ENCODE assay signal across 7 cellular contexts in the genomic region with DNA sequence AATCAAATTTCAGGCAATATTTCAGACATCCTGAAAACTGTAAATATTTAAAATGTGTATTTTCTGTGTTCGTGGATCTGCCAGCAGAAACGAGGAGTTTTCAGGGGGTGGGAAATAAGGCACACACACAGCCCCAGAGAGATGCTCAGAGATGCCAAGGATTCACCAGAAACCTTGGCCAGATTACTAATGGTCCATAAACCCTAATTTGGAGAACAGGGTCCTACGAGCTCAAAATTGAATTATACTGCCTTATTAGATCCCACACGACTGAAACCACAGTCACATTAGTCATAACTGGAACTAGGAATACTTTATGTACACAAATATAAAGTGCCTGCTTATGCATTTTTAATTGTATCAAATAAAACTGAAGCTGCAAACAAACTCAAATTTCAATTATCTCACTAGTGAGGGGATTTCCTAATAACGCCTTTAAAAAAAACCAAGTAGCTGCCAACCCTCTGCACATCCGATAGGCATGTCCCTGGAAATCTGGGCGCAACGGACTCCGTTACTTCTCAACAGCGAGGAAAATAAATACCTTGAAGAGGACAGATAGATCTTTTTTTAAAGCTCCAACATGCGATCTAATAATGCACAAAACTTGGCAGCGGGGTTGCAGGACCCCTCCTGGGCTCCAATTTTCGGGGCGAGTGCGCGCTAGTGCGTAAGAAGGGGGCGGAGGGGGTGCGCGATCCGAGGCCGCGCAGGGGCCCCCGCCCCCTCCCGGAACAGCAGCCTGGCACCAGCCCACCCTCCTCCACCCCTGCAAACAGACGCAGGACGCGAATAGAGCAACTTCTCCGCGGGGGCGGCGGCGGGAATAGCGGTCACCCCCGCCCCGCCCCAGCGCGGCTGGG. TPM values are rescaled to one million over a fixed set of nuclear protein-coding genes. Genes with fewer than 3 reads are reported as not detected.
DNase-seq lines count a peak whose midpoint lies in the region; ATAC-seq, FAIRE-seq and TF ChIP-seq lines count a peak whose summit lies in the region.

No MANE protein-coding gene starts in this region.

- in situ Hi-C loops in GM13977 (cut with MboI; ENCODE audit: low pct_unique_long_range_greater_than_20kb, low sequenced_read_pairs, unreplicated experiment) = no loop called here

- H3K27me3 ChIP-seq in neutrophil = peaks cover 63% of the 10 kb centered on the region

- no peaks in the 10 kb centered on the region for H3K9me3 ChIP-seq in neutrophil

- TF ChIP-seq CTCF in GM13977 (IDR thresholded peaks at IDR 0.05; ENCODE audit: extremely low read depth, insufficient read depth, missing control alignments) (no peak), fibroblast of villous mesenchyme (IDR thresholded peaks at IDR 0.05; ENCODE audit: insufficient read depth, low read depth, low read length) (no peak), neutrophil (IDR thresholded peaks at IDR 0.05) (no peak)

- peak overlapping the region; percentile 70 for H3K27ac Mint-ChIP-seq in activated T-cell treated with anti-CD3 and anti-CD28 coated beads, Interleukin-2, amount 50 U/mL, for 72 hours

- H3K4me3 ChIP-seq in fibroblast of villous mesenchyme (ENCODE audit: low read depth, low read length) (peak overlapping the region; percentile 85), neutrophil (ENCODE audit: low read depth in 1 of 2, low read length in 1 of 2) (peak overlapping the region; percentile 68 to 84)

- H3K36me3 Mint-ChIP-seq in activated T-cell treated with anti-CD3 and anti-CD28 coated beads, Interleukin-2, amount 50 U/mL, for 72 hours (ENCODE audit: insufficient read depth in 2 of 2) = peaks cover 0 to 4% of the 10 kb centered on the region in 2 donors

- peak; percentile 7 for ATAC-seq in HG02623 (IDR thresholded peaks at IDR 0.05; ENCODE audit: unreplicated experiment)
- ATAC-seq in activated T-cell treated with anti-CD3 and anti-CD28 coated beads, Interleukin-2, amount 50 U/mL, for 72 hours (replicated peaks in 1 of 2) = peak; percentile 1 to 11

- no peak for FAIRE-seq in urothelium cell line (lab: Jason Lieb, UNC)

- peaks cover 49% of the 10 kb centered on the region for H3K4me1 Mint-ChIP-seq in activated T-cell treated with anti-CD3 and anti-CD28 coated beads, Interleukin-2, amount 50 U/mL, for 72 hours (ENCODE audit: low read depth)

- peaks cover 7 to 29% of the 10 kb centered on the region in 2 experiments for H3K4me1 ChIP-seq in neutrophil (ENCODE audit: control insufficient read depth in 1 of 2, insufficient read depth in 1 of 2, low read depth in 1 of 2, low read length in 1 of 2)

- no peaks in the 10 kb centered on the region for H3K9me3 Mint-ChIP-seq in activated T-cell treated with anti-CD3 and anti-CD28 coated beads, Interleukin-2, amount 50 U/mL, for 72 hours

- H3K27me3 Mint-ChIP-seq in activated T-cell treated with anti-CD3 and anti-CD28 coated beads, Interleukin-2, amount 50 U/mL, for 72 hours (ENCODE audit: low read depth) = no peaks in the 10 kb centered on the region

- H3K36me3 ChIP-seq in neutrophil = no peaks in the 10 kb centered on the region

- DNase-seq in GM13977 (ENCODE audit: low spot score) = peak; percentile 34
- peak; percentile 40 to 68 for DNase-seq in NCI-H526 (lab: John Stamatoyannopoulos, UW)
- peak; percentile 53 to 54 for DNase-seq in activated T-cell treated with anti-CD3 and anti-CD28 coated beads, Interleukin-2, amount 50 U/mL, for 72 hours
- peak; percentile 36 for DNase-seq in fibroblast of villous mesenchyme (ENCODE audit: low read depth)
- peak; percentile 65 for DNase-seq in urothelium cell line (ENCODE audit: low spot score)

- no peak overlapping the region for H3K27ac ChIP-seq in neutrophil

- H3K4me3 Mint-ChIP-seq in activated T-cell treated with anti-CD3 and anti-CD28 coated beads, Interleukin-2, amount 50 U/mL, for 72 hours = peak overlapping the region; percentile 89 to 96

RNA-seq across cellular contexts. Expression of gene CHD6, which starts 0.9 kb away (rescaled TPM):
- total RNA-seq in activated T-cell treated with anti-CD3 and anti-CD28 coated beads, Interleukin-2, amount 50 U/mL, for 72 hours = 10 to 100 TPM; 35.8 to 37.7 TPM
- 32.5 and 33.2 TPM in 2 replicates for total RNA-seq in fibroblast of villous mesenchyme
